8 cellular contexts compared by ENCODE assay signal in genomic region chr2:127591221-127591923, GRCh38. TPM values are rescaled to one million over a fixed set of nuclear protein-coding genes. Genes with fewer than 3 reads are reported as not detected.
A peak's percentile ranks its signal among the peaks of the same experiment; 100 is the strongest.
DNase-seq lines count a peak whose midpoint lies in the region; ATAC-seq, FAIRE-seq and TF ChIP-seq lines count a peak whose summit lies in the region.

No MANE protein-coding gene starts in this region.

- peak overlapping the region in 1 of 2 experiments; percentile 61; a peak in 2 of 6 replicates for H3K27ac ChIP-seq in A549
- H3K27ac ChIP-seq in thoracic aorta, result no peak overlapping the region

- no peak overlapping the region for H3K4me2 ChIP-seq in A549

- peak; percentile 72 to 74 for DNase-seq in A549 (ENCODE audit: low read depth in 1 of 2, low spot score in 1 of 2)
- peak; percentile 62 for DNase-seq in OCI-M1 (lab: John Stamatoyannopoulos, UW)
- peak; percentile 37 for DNase-seq in activated T-helper 1 cell treated with anti-CD3 and anti-CD28 coated beads, Interleukin-12 subunit alpha, Interleukin-12 subunit beta, Interleukin-2, Interleukin-4 antibody, amounts not matched to agents 30 ng/mL and 10 ng/mL and 1 ng/mL, durations not matched to agents 14 hours and 24 hours and 36 hours (ENCODE audit: low spot score)
- peak; percentile 44 to 80 for DNase-seq in foreskin fibroblast
- peak in 39 of 56 donors; percentile 7 to 80 (median 30) for DNase-seq in nucleus accumbens (lab: John Stamatoyannopoulos, UW)
- no peak for DNase-seq in thoracic aorta (ENCODE audit: low spot score)

- POLR2A ChIA-PET in A549 (lab: Yijun Ruan, JAX), result interaction anchor here (1.1 kb wide), 1 partner anchor 65 kb away, joined by 6 read pairs; the partner anchor contains the start of gene IWS1

- CTCF ChIA-PET in A549 (lab: Yijun Ruan, JAX), result interaction anchor here (0.7 to 2.8 kb wide), 30 partner anchors 9 to 285 kb away, joined by 3 to 37 read pairs (median 4); partner anchors contain the start of gene LIMS2

- H3K27me3 ChIP-seq in thoracic aorta (replicated peaks; ENCODE audit: insufficient read depth), result no peaks in the 10 kb centered on the region

- no peaks in the 10 kb centered on the region for H3K4me1 ChIP-seq in A549
- H3K4me1 ChIP-seq in thoracic aorta (ENCODE audit: control insufficient read depth in 1 of 2, low read depth in 2 of 2), result no peaks in the 10 kb centered on the region

- TF ChIP-seq CTCF in A549 (IDR thresholded peaks at IDR 0.05), result peak; percentile 91
- TF ChIP-seq CTCF in GM12874 (IDR thresholded peaks at IDR 0.05; ENCODE audit: insufficient read depth, low read depth, low read length), result peak; percentile 100
- TF ChIP-seq CTCF in foreskin fibroblast (IDR thresholded peaks at IDR 0.05; ENCODE audit: low read depth, low read length), result peak; percentile 98
- peak; percentile 69 for TF ChIP-seq CTCF in thoracic aorta (IDR thresholded peaks at IDR 0.05)

- no peaks in the 10 kb centered on the region for H3K36me3 Mint-ChIP-seq in activated T-helper 1 cell treated with anti-CD3 and anti-CD28 coated beads, Interleukin-12 subunit alpha, Interleukin-12 subunit beta, Interleukin-2, Interleukin-4 antibody, amounts not matched to agents 30 ng/mL and 10 ng/mL and 1 ng/mL, durations not matched to agents 14 hours and 24 hours and 36 hours (ENCODE audit: low read depth)

- H3K4me3 Mint-ChIP-seq in activated T-helper 1 cell treated with anti-CD3 and anti-CD28 coated beads, Interleukin-12 subunit alpha, Interleukin-12 subunit beta, Interleukin-2, Interleukin-4 antibody, amounts not matched to agents 30 ng/mL and 10 ng/mL and 1 ng/mL, durations not matched to agents 14 hours and 24 hours and 36 hours, result no peak overlapping the region

- WGBS in A549 (ENCODE audit: missing lambda C conversion rate), result 51% methylated on average over 9 of the region's 10 CpGs

- H3K9me3 ChIP-seq in A549, result no peaks in the 10 kb centered on the region
- H3K9me3 ChIP-seq in thoracic aorta, result no peaks in the 10 kb centered on the region

- TF ChIP-seq POLR2A in A549 (IDR thresholded peaks at IDR 0.05; ENCODE audit: low read length), result no peak

- peaks cover 4% of the 10 kb centered on the region for H3K27me3 Mint-ChIP-seq in activated T-helper 1 cell treated with anti-CD3 and anti-CD28 coated beads, Interleukin-12 subunit alpha, Interleukin-12 subunit beta, Interleukin-2, Interleukin-4 antibody, amounts not matched to agents 30 ng/mL and 10 ng/mL and 1 ng/mL, durations not matched to agents 14 hours and 24 hours and 36 hours (ENCODE audit: insufficient read depth)

- H3K4me3 ChIP-seq in A549 (no peak overlapping the region), foreskin fibroblast (ENCODE audit: low read depth in 1 of 2, low read length in 2 of 2) (no peak overlapping the region), thoracic aorta (no peak overlapping the region)

- TF ChIP-seq EP300 in A549 (IDR thresholded peaks at IDR 0.05), result no peak

- no peak overlapping the region for H3K27ac Mint-ChIP-seq in activated T-helper 1 cell treated with anti-CD3 and anti-CD28 coated beads, Interleukin-12 subunit alpha, Interleukin-12 subunit beta, Interleukin-2, Interleukin-4 antibody, amounts not matched to agents 30 ng/mL and 10 ng/mL and 1 ng/mL, durations not matched to agents 14 hours and 24 hours and 36 hours

- TF ChIP-seq RAD21 in A549 (conservative IDR thresholded peaks at IDR 0.05 in 1 of 2, IDR thresholded peaks at IDR 0.05 in 1 of 2), result peak; percentile 86 to 96

- no peaks in the 10 kb centered on the region for H3K36me3 ChIP-seq in thoracic aorta

- H3K4me1 Mint-ChIP-seq in activated T-helper 1 cell treated with anti-CD3 and anti-CD28 coated beads, Interleukin-12 subunit alpha, Interleukin-12 subunit beta, Interleukin-2, Interleukin-4 antibody, amounts not matched to agents 30 ng/mL and 10 ng/mL and 1 ng/mL, durations not matched to agents 14 hours and 24 hours and 36 hours (ENCODE audit: low read depth), result no peaks in the 10 kb centered on the region

- FAIRE-seq in A549 (lab: Jason Lieb, UNC), result no peak

- ATAC-seq in A549 (peak; percentile 90 to 99), HG03175 (IDR thresholded peaks at IDR 0.05; ENCODE audit: unreplicated experiment) (peak; percentile 60), thoracic aorta (ENCODE audit: insufficient number of reproducible peaks, low FRiP score, low read depth) (no peak)

- intact Hi-C loops in activated T-helper 1 cell treated with anti-CD3 and anti-CD28 coated beads, Interleukin-12 subunit alpha, Interleukin-12 subunit beta, Interleukin-2, Interleukin-4 antibody, amounts not matched to agents 30 ng/mL and 10 ng/mL and 1 ng/mL, durations not matched to agents 14 hours and 24 hours and 36 hours (cut with micrococcal nuclease), result loop anchor here (1.0 to 5.0 kb wide), 2 partner anchors 58 to 106 kb away; no protein-coding TSS in a partner anchor

- no peaks in the 10 kb centered on the region for H3K9me3 Mint-ChIP-seq in activated T-helper 1 cell treated with anti-CD3 and anti-CD28 coated beads, Interleukin-12 subunit alpha, Interleukin-12 subunit beta, Interleukin-2, Interleukin-4 antibody, amounts not matched to agents 30 ng/mL and 10 ng/mL and 1 ng/mL, durations not matched to agents 14 hours and 24 hours and 36 hours

TF ChIP-seq in A549, 52 proteins besides CTCF, POLR2A, EP300 and RAD21:
- TF ChIP-seq SMC3 (IDR thresholded peaks at IDR 0.05) (peak; percentile 78), E2F6 (IDR thresholded peaks at IDR 0.05; ENCODE audit: borderline replicate concordance, low read depth) (no peak)
TF ChIP-seq in A549: peak in this region for 1.

RNA-seq across cellular contexts. Expression of gene GPR17, which starts 54.6 kb away (rescaled TPM):
- polyA plus RNA-seq in A549 (2011; rRNA removed), result not detected in 2 replicates
- not detected in 2 replicates for polyA plus RNA-seq in A549 (2012; cell fraction: cytosol; rRNA removed)
- polyA plus RNA-seq in A549 (2012; cell fraction: nucleus; rRNA removed), result not detected in 2 replicates
- polyA plus RNA-seq in A549 (2017; fragmentation: RNase III; extraction: RNeasy Plus Mini Kit Qiagen cat#74134 plus additional on column Dnase treatment), result not detected in 3 replicates
- polyA minus RNA-seq in A549 (2011; rRNA and poly(A)+ RNA removed), result not detected in 2 replicates
- not detected in 2 replicates for total RNA-seq in activated T-helper 1 cell treated with anti-CD3 and anti-CD28 coated beads, Interleukin-12 subunit alpha, Interleukin-12 subunit beta, Interleukin-2, Interleukin-4 antibody, amounts not matched to agents 30 ng/mL and 10 ng/mL and 1 ng/mL, durations not matched to agents 14 hours and 24 hours and 36 hours
- total RNA-seq in thoracic aorta, result not detected

RNA-seq across cellular contexts. Expression of gene MYO7B, which starts 55.9 kb away (rescaled TPM):
- 0.09 and 0.15 TPM in 2 replicates for polyA plus RNA-seq in A549 (2011; rRNA removed)
- 0.03 and 0.09 TPM in 2 replicates for polyA plus RNA-seq in A549 (2012; cell fraction: cytosol; rRNA removed)
- 0.39 and 0.41 TPM in 2 replicates for polyA plus RNA-seq in A549 (2012; cell fraction: nucleus; rRNA removed)
- 0.04 to 0.08 TPM (median 0.08 TPM) in 3 replicates for polyA plus RNA-seq in A549 (2017; fragmentation: RNase III; extraction: RNeasy Plus Mini Kit Qiagen cat#74134 plus additional on column Dnase treatment)
- 0.15 and 0.50 TPM in 2 replicates for polyA minus RNA-seq in A549 (2011; rRNA and poly(A)+ RNA removed)
- 0.10 and 0.12 TPM in 2 replicates for total RNA-seq in activated T-helper 1 cell treated with anti-CD3 and anti-CD28 coated beads, Interleukin-12 subunit alpha, Interleukin-12 subunit beta, Interleukin-2, Interleukin-4 antibody, amounts not matched to agents 30 ng/mL and 10 ng/mL and 1 ng/mL, durations not matched to agents 14 hours and 24 hours and 36 hours
- total RNA-seq in thoracic aorta, result under 1 TPM; 0.14 to 0.78 TPM
